In genomic region chr9:11779971-11780370, GRCh38 we compare ENCODE assay signal across 18 cellular contexts.
DNase-seq lines count a peak whose midpoint lies in the region; ATAC-seq, FAIRE-seq and TF ChIP-seq lines count a peak whose summit lies in the region.
"Had no signal": no experiment of that assay in that cellular context is flagged by ENCODE, and none has a peak within 500 bp of the region (broad histone marks: within the 10 kb centered on the region; RNA-seq: fewer than 3 reads in every experiment).

No MANE protein-coding gene starts in this region.

- no peak for ATAC-seq in HG03095 (IDR thresholded peaks at IDR 0.05; ENCODE audit: unreplicated experiment)
- ATAC-seq: GM12878, HepG2 had no signal

- TF ChIP-seq CTCF in D721Med (IDR thresholded peaks at IDR 0.05; ENCODE audit: insufficient read depth, missing control alignments) = no peak

- DNase-seq in SIG-M5 treated with dmso at 0.1 percent for 504 hours (lab: John Stamatoyannopoulos, UW; ENCODE audit: unreplicated experiment) (peak; percentile 3), SIG-M5 (lab: John Stamatoyannopoulos, UW) (no peak), SKM-1 (lab: John Stamatoyannopoulos, UW; ENCODE audit: unreplicated experiment) (peak; percentile 21), globus pallidus (ENCODE audit: low spot score) (peak; percentile 19), D721Med (ENCODE audit: insufficient read length, low spot score) (no peak), hypothalamus (lab: John Stamatoyannopoulos, UW) (no peak)
- DNase-seq: 8988T; AML-193; Calu3; CD4-positive, CD25-positive, alpha-beta regulatory T cell; DMS79; HCEC 1CT; HFFc6 had no signal

- FAIRE-seq in D721Med (lab: Jason Lieb, UNC) = no peak
- FAIRE-seq: GM12878, GM18507, HepG2, HTR-8/SVneo had no signal

Comparison
In these comparisons a context has a peak if more than half of its experiments do, and no peak if none do; other contexts are left out.
1. DNase-seq: peak in SIG-M5 treated with dmso at 0.1 percent for 504 hours (single experiment), SKM-1 (single experiment) and globus pallidus (single experiment); none in SIG-M5 (single experiment), D721Med (single experiment) and hypothalamus (0 of 51).